ENCODE assay signal across 8 cellular contexts in the genomic region with DNA sequence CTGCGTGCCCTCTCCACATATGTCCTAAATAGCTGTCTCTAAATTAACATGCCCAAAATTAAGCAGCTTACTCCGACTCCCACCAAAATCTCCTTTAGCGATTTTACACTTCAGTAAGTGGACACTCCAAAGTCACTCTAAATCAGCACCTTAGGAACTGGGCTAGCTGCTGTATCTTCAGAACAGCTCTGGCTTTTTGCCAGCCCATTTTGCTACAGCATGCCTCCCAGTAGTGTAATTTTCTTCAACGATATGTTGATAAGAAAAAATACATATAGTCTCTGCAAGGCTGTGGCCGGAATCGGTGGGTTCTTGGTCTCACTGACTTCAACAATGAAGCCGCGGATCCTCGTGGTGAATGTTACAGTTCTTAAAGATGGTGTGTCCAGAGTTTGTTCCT.
"Had no signal": no experiment of that assay in that cellular context is flagged by ENCODE, and none has a peak within 500 bp of the region (broad histone marks: within the 10 kb centered on the region; RNA-seq: fewer than 3 reads in every experiment).

No MANE protein-coding gene starts in this region.

- H3K4me3 Mint-ChIP-seq: IgD-negative memory B cell had no signal

- H3K27ac ChIP-seq: HL-60, KMS-11 had no signal

- H3K4me1 Mint-ChIP-seq: IgD-negative memory B cell had no signal

- ATAC-seq: HepG2, K562 had no signal

- H3K4me3 ChIP-seq: K562 had no signal

- DNase-seq: IMR-90, KBM-7, KG1 had no signal

- H3K36me3 Mint-ChIP-seq: IgD-negative memory B cell had no signal

- H3K27ac Mint-ChIP-seq: IgD-negative memory B cell had no signal
